Comparison of ENCODE assay signal across 7 cellular contexts in genomic region chr2:72399879-72400278, GRCh38.
"Had no signal": no experiment of that assay in that cellular context is flagged by ENCODE, and none has a peak within 500 bp of the region (broad histone marks: within the 10 kb centered on the region; RNA-seq: fewer than 3 reads in every experiment).

No MANE protein-coding gene starts in this region.

- DNase-seq: IMR-90, KBM-7, KG1 had no signal

- FAIRE-seq: HTR-8/SVneo had no signal

- H3K27me3 Mint-ChIP-seq: IgD-negative memory B cell had no signal

- H3K4me1 Mint-ChIP-seq: IgD-negative memory B cell had no signal

- H3K27ac ChIP-seq: HL-60, KMS-11 had no signal

- H3K9ac ChIP-seq: KMS-11 had no signal

- H3K4me2 ChIP-seq: KMS-11 had no signal

- H3K27ac Mint-ChIP-seq: IgD-negative memory B cell had no signal

- H3K4me3 Mint-ChIP-seq: IgD-negative memory B cell had no signal
